Comparison of ENCODE assay signal across 8 cellular contexts in genomic region chr1:204377800-204378608, GRCh38. TPM values are rescaled to one million over a fixed set of nuclear protein-coding genes. Genes with fewer than 3 reads are reported as not detected.
DNase-seq lines count a peak whose midpoint lies in the region; ATAC-seq and TF ChIP-seq lines count a peak whose summit lies in the region.

No MANE protein-coding gene starts in this region.

- peaks cover 63% of the 10 kb centered on the region for H3K79me2 ChIP-seq in PC-3 (ENCODE audit: low read length)

- H3K9me3 ChIP-seq in PC-3 (ENCODE audit: low read length) (no peaks in the 10 kb centered on the region), psoas muscle (no peaks in the 10 kb centered on the region)

- peaks cover 5% of the 10 kb centered on the region; the same call in 1 of the 2 replicates for H4K20me1 ChIP-seq in PC-3 (ENCODE audit: low read length)

- peaks cover 43% of the 10 kb centered on the region for H3K4me1 ChIP-seq in PC-3 (ENCODE audit: insufficient read depth, low read length)
- peaks cover 9% of the 10 kb centered on the region for H3K4me1 ChIP-seq in psoas muscle

- peak overlapping the region; percentile 76 for H3K9ac ChIP-seq in PC-3 (ENCODE audit: low read length)

- 3% methylated on average over 50 to 54 of the region's 54 CpGs for WGBS in psoas muscle, 3 donors

- H3K4me3 ChIP-seq in PC-3 (ENCODE audit: low read length) (peak overlapping the region; percentile 72), psoas muscle (peak overlapping the region; percentile 76)

- peak; percentile 52 for ATAC-seq in HG02885 (IDR thresholded peaks at IDR 0.05; ENCODE audit: poor library complexity, unreplicated experiment)
- ATAC-seq in PC-3, result peak; percentile 63
- ATAC-seq in left cardiac atrium, result peak; percentile 67 to 78
- peak; percentile 50 to 77 (median 67) for ATAC-seq in psoas muscle
- ATAC-seq in GM21390 (IDR thresholded peaks at IDR 0.05; ENCODE audit: unreplicated experiment), result no peak
- no peak for ATAC-seq in GM18907 (IDR thresholded peaks at IDR 0.05; ENCODE audit: unreplicated experiment)

- CTCF ChIA-PET in PC-3 (lab: Charles Lee), result interaction anchor here (0.6 to 5.2 kb wide), 6 partner anchors 15 to 171 kb away, joined by 3 to 66 read pairs (median 4); no protein-coding TSS in a partner anchor

- H3K27ac ChIP-seq in PC-3 (ENCODE audit: low read length), result peak overlapping the region; percentile 70
- H3K27ac ChIP-seq in psoas muscle, result no peak overlapping the region

- POLR2A ChIA-PET in PC-3 (lab: Charles Lee; ENCODE audit: unreplicated experiment), result interaction anchor here (0.5 to 0.9 kb wide), 4 partner anchors 21 to 186 kb away, joined by 3 to 6 read pairs (median 3); no protein-coding TSS in a partner anchor

- peak overlapping the region; percentile 73 for H2AFZ ChIP-seq in PC-3 (ENCODE audit: low read length)

- peak overlapping the region; percentile 87 for H3K4me2 ChIP-seq in PC-3 (ENCODE audit: low read length)

- 0 out of 2 replicates have a peak, but pooled peaks have one; percentile 7 for TF ChIP-seq CTCF in PC-3 (conservative IDR thresholded peaks at IDR 0.05; ENCODE audit: low read depth, low read length)
- TF ChIP-seq CTCF in psoas muscle (IDR thresholded peaks at IDR 0.05), result no peak

- DNase-seq in D341Med (ENCODE audit: low spot score) (peak; percentile 71), PC-3 (peak; percentile 90), left cardiac atrium (peak; percentile 39), psoas muscle (peak in 1 of 2 donors; percentile 63)
- DNase-seq in activated gamma-delta T cell treated with anti-CD3 and anti-CD28 coated beads, Interleukin-2, amount 50 U/mL, for 16 hours (ENCODE audit: low read depth), result peak; percentile 30

- no peaks in the 10 kb centered on the region for H3F3A ChIP-seq in PC-3 (ENCODE audit: low read length, unreplicated experiment)

- no peaks in the 10 kb centered on the region; the same call in 1 of the 2 replicates for H3K36me3 ChIP-seq in PC-3 (ENCODE audit: low read depth, low read length)
- H3K36me3 ChIP-seq in psoas muscle (ENCODE audit: insufficient read depth in 1 of 2, low read depth in 1 of 2), result no peaks in the 10 kb centered on the region

- H3K27me3 ChIP-seq in PC-3 (ENCODE audit: low read length), result no peaks in the 10 kb centered on the region
- H3K27me3 ChIP-seq in psoas muscle (ENCODE audit: insufficient read depth in 3 of 3, low read length in 2 of 3), result peaks cover 0 to 32% (median 0%) of the 10 kb centered on the region in 3 donors

- intact Hi-C loops in PC-3 (cut with micrococcal nuclease), result loop anchor here (1.0 kb wide), 1 partner anchor 20 kb away; no protein-coding TSS in a partner anchor
- intact Hi-C loops in left cardiac atrium (cut with DNase I), result no loop called here
- intact Hi-C loops in psoas muscle (cut with DNase I), result no loop called here

- BruUV-seq in PC-3 (replicated peaks; lab: Mats Ljungman, UMichigan), result TSS peak; percentile 33

- H3K9me2 ChIP-seq in PC-3 (replicated peaks; ENCODE audit: low read length), result no peaks in the 10 kb centered on the region

RNA-seq across cellular contexts. Expression of gene PLEKHA6, which starts 18.3 kb away (rescaled TPM):
- 53.8 and 64.3 TPM in 2 replicates for total RNA-seq in PC-3 (2014; rRNA removed)
- 10 to 100 TPM; 14.1 to 19.8 TPM for total RNA-seq in left cardiac atrium
- total RNA-seq in psoas muscle, result 1 to 10 TPM; 1.5 to 7.1 (median 4.8) TPM
- polyA plus RNA-seq in psoas muscle, result 1 to 10 TPM in 2 of 3 donors, under 1 TPM in 1; 0.92 to 1.7 (median 1.2) TPM

RNA-seq across cellular contexts. Expression of gene PPP1R15B, which starts 33.6 kb away (rescaled TPM):
- total RNA-seq in PC-3 (2014; rRNA removed) (50.7 and 57.5 TPM in 2 replicates), left cardiac atrium (10 to 100 TPM; 22.1 to 37.5 TPM), psoas muscle (10 to 100 TPM; 15.5 to 35.2 (median 26.0) TPM)
- polyA plus RNA-seq in psoas muscle, result 10 to 100 TPM; 12.2 to 23.9 (median 12.9) TPM

Comparison
In these comparisons a context has a peak if more than half of its experiments do, and no peak if none do; other contexts are left out.
1. ATAC-seq: peak in HG02885 (single experiment), PC-3 (single experiment), left cardiac atrium (2 of 2) and psoas muscle (4 of 4); none in GM21390 (single experiment) and GM18907 (single experiment).